Comparison of ENCODE assay signal across 2 cellular contexts in genomic region chr17:44352922-44353655, GRCh38.
TF ChIP-seq lines count a peak whose summit lies in the region.

No MANE protein-coding gene starts in this region.

TF ChIP-seq in A549, 52 proteins besides CTCF, POLR2A, EP300 and RAD21 (continued from another document):
- TF ChIP-seq CEBPB (IDR thresholded peaks at IDR 0.05) = no peak
- TF ChIP-seq RCOR1 (IDR thresholded peaks at IDR 0.05; ENCODE audit: low read depth, low read length) = no peak
- no peak for TF ChIP-seq CBX2 (IDR thresholded peaks at IDR 0.05; ENCODE audit: borderline replicate concordance, low read depth)
- TF ChIP-seq USF2 (IDR thresholded peaks at IDR 0.05) = no peak
- no peak for TF ChIP-seq SMC3 (IDR thresholded peaks at IDR 0.05)
- TF ChIP-seq KDM5A (IDR thresholded peaks at IDR 0.05) = no peak
- no peak for TF ChIP-seq JUN (IDR thresholded peaks at IDR 0.05)
- TF ChIP-seq ESRRA (IDR thresholded peaks at IDR 0.05; ENCODE audit: borderline replicate concordance, low read length) = no peak
- no peak for TF ChIP-seq HMGXB4 (CRISPR knock-in tag; IDR thresholded peaks at IDR 0.05; ENCODE audit: borderline replicate concordance)
- no peak for TF ChIP-seq BCL3 (IDR thresholded peaks at IDR 0.05)
- no peak for TF ChIP-seq ELK1 (IDR thresholded peaks at IDR 0.05; ENCODE audit: low read depth, low read length)
- TF ChIP-seq ZC3H11A (IDR thresholded peaks at IDR 0.05) = no peak

TF ChIP-seq in GM23338, 12 proteins besides CTCF, POLR2A, EP300 and RAD21 (continued from another document):
- no peak for TF ChIP-seq ZNF462 (CRISPR knock-in tag; IDR thresholded peaks at IDR 0.05)
- no peak for TF ChIP-seq JUNB (IDR thresholded peaks at IDR 0.05; ENCODE audit: unreplicated experiment)
- TF ChIP-seq ETS1 (IDR thresholded peaks at IDR 0.05) = no peak
- TF ChIP-seq NANOG (IDR thresholded peaks at IDR 0.05; ENCODE audit: borderline replicate concordance) = no peak
- no peak for TF ChIP-seq ZNF331 (CRISPR knock-in tag; IDR thresholded peaks at IDR 0.05; ENCODE audit: low read depth)
- no peak for TF ChIP-seq POLR2AphosphoS5 (IDR thresholded peaks at IDR 0.05; ENCODE audit: low read depth)
- no peak for TF ChIP-seq ZNF114 (CRISPR knock-in tag; IDR thresholded peaks at IDR 0.05)
- no peak for TF ChIP-seq REST (IDR thresholded peaks at IDR 0.05; ENCODE audit: unreplicated experiment)
TF ChIP-seq in GM23338: peak in this region for 0.
